Comparison of ENCODE assay signal across 8 cellular contexts in genomic region chr5:127229185-127229889, GRCh38.
DNase-seq lines count a peak whose midpoint lies in the region; ATAC-seq, FAIRE-seq and TF ChIP-seq lines count a peak whose summit lies in the region.

No MANE protein-coding gene starts in this region.

- no peak for TF ChIP-seq POLR2A in GM12891 (IDR thresholded peaks at IDR 0.05; ENCODE audit: low read depth, low read length)

- peak; percentile 96 for FAIRE-seq in GM12891 (lab: Jason Lieb, UNC)

- no peaks in the 10 kb centered on the region for H3K9me3 Mint-ChIP-seq in HFFc6
- H3K9me3 Mint-ChIP-seq in activated CD8-positive, alpha-beta memory T cell treated with anti-CD3 and anti-CD28 coated beads, Interleukin-2, amount 10 ng/mL, durations not matched to agents 7 days and 5 days (ENCODE audit: low read depth): no peaks in the 10 kb centered on the region

- peaks cover 4% of the 10 kb centered on the region; the same call in 1 of the 2 replicates for H3K4me1 Mint-ChIP-seq in HFFc6 (ENCODE audit: low read depth)
- peaks cover 9% of the 10 kb centered on the region for H3K4me1 Mint-ChIP-seq in activated CD8-positive, alpha-beta memory T cell treated with anti-CD3 and anti-CD28 coated beads, Interleukin-2, amount 10 ng/mL, durations not matched to agents 7 days and 5 days

- H3K27me3 Mint-ChIP-seq in HFFc6 (ENCODE audit: insufficient read depth): peaks cover 17% of the 10 kb centered on the region
- peaks cover 4% of the 10 kb centered on the region for H3K27me3 Mint-ChIP-seq in activated CD8-positive, alpha-beta memory T cell treated with anti-CD3 and anti-CD28 coated beads, Interleukin-2, amount 10 ng/mL, durations not matched to agents 7 days and 5 days

- peak overlapping the region; percentile 73 for H3K4me3 Mint-ChIP-seq in HFFc6
- peak overlapping the region; percentile 69 for H3K4me3 Mint-ChIP-seq in activated CD8-positive, alpha-beta memory T cell treated with anti-CD3 and anti-CD28 coated beads, Interleukin-2, amount 10 ng/mL, durations not matched to agents 7 days and 5 days

- no peaks in the 10 kb centered on the region for H3K36me3 Mint-ChIP-seq in HFFc6 (ENCODE audit: low read depth)
- no peaks in the 10 kb centered on the region for H3K36me3 Mint-ChIP-seq in activated CD8-positive, alpha-beta memory T cell treated with anti-CD3 and anti-CD28 coated beads, Interleukin-2, amount 10 ng/mL, durations not matched to agents 7 days and 5 days

- H3K27ac Mint-ChIP-seq in HFFc6: no peak overlapping the region
- no peak overlapping the region for H3K27ac Mint-ChIP-seq in activated CD8-positive, alpha-beta memory T cell treated with anti-CD3 and anti-CD28 coated beads, Interleukin-2, amount 10 ng/mL, durations not matched to agents 7 days and 5 days

- CTCF ChIA-PET in activated CD8-positive, alpha-beta memory T cell treated with anti-CD3 and anti-CD28 coated beads, Interleukin-2, amount 10 ng/mL, durations not matched to agents 7 days and 5 days (lab: Charles Lee): no interaction called here

- DNase-seq in GM12891 (ENCODE audit: insufficient read length, low spot score) (peak; percentile 63), HFFc6 (peak; percentile 3), NCI-H2029 treated with DMSO at 0.1 percent for 48 hours (lab: John Stamatoyannopoulos, UW) (peak; percentile 40), epidermal melanocyte (ENCODE audit: insufficient read length, low spot score) (peak; percentile 52), midbrain (lab: John Stamatoyannopoulos, UW) (peak; percentile 62), middle frontal gyrus (ENCODE audit: extremely low spot score, low spot score) (no peak)
- DNase-seq in activated CD8-positive, alpha-beta memory T cell treated with anti-CD3 and anti-CD28 coated beads, Interleukin-2, amount 10 ng/mL, durations not matched to agents 7 days and 5 days: peak; percentile 64
- DNase-seq in stimulated activated CD8-positive, alpha-beta memory T cell treated with anti-CD3 and anti-CD28 coated beads, Interleukin-2, amount 100 ng/mL, for 48 hours (ENCODE audit: low read depth in 2 of 2): peak; percentile 19 to 25

- TF ChIP-seq CTCF in HFFc6 (IDR thresholded peaks at IDR 0.05): peak; percentile 25; the same call in 1 of the 2 replicates

- peak; percentile 84 for ATAC-seq in activated CD8-positive, alpha-beta memory T cell treated with anti-CD3 and anti-CD28 coated beads, Interleukin-2, amount 10 ng/mL, durations not matched to agents 7 days and 5 days

TF ChIP-seq in GM12891, 5 proteins besides CTCF, POLR2A, EP300 and RAD21:
- TF ChIP-seq SPI1 (IDR thresholded peaks at IDR 0.05; ENCODE audit: low read depth, low read length) (peak; percentile 23; the same call in 1 of the 2 replicates), TAF1 (IDR thresholded peaks at IDR 0.05; ENCODE audit: low read depth, low read length) (no peak)
TF ChIP-seq in GM12891: peak in this region for 1.
